ENCODE assay signal across 20 cellular contexts in genomic region chr6:5359413-5359812, GRCh38.
DNase-seq lines count a peak whose midpoint lies in the region; ATAC-seq and TF ChIP-seq lines count a peak whose summit lies in the region.
"Had no signal": no experiment of that assay in that cellular context is flagged by ENCODE, and none has a peak within 500 bp of the region (broad histone marks: within the 10 kb centered on the region; RNA-seq: fewer than 3 reads in every experiment).

No MANE protein-coding gene starts in this region.

- no peaks in the 10 kb centered on the region for H3K27me3 ChIP-seq in A673 (replicated peaks; ENCODE audit: insufficient read depth, low read depth, low read length, poor library complexity)
- H3K27me3 ChIP-seq: transverse colon had no signal

- peaks cover 13% of the 10 kb centered on the region for H3K4me1 ChIP-seq in A673 (ENCODE audit: insufficient read depth, low read length, poor library complexity, severe bottlenecking)
- H3K4me1 ChIP-seq: HAP-1 had no signal

- POLR2A ChIA-PET in A673 (lab: Charles Lee; ENCODE audit: low non-redundant PET) = no interaction called here

- no peak for TF ChIP-seq CTCF in A673 (conservative IDR thresholded peaks at IDR 0.05; ENCODE audit: low read depth, low read length)

- H3K27ac ChIP-seq in A673 (ENCODE audit: low read depth, low read length, poor library complexity, severe bottlenecking) = no peak overlapping the region
- H3K27ac ChIP-seq: epithelial cell of prostate, transverse colon had no signal

- no peaks in the 10 kb centered on the region for H3K36me3 ChIP-seq in A673 (ENCODE audit: insufficient read depth, low read length, poor library complexity, severe bottlenecking)
- H3K36me3 ChIP-seq: HAP-1, transverse colon had no signal

- intact Hi-C loops in A673 (cut with micrococcal nuclease; ENCODE audit: unreplicated experiment) = no loop called here
- intact Hi-C loops in left cardiac atrium (cut with DNase I) = no loop called here

- ATAC-seq in left cardiac atrium = no peak
- ATAC-seq: activated naive CD8-positive, alpha-beta T cell treated with anti-CD3 and anti-CD28 coated beads, Interleukin-2, amount 50 U/mL, for 24 hours; left colon; WTC11 had no signal

- no peak overlapping the region for H3K4me3 ChIP-seq in A673 (ENCODE audit: low read depth, low read length, poor library complexity, severe bottlenecking)
- H3K4me3 ChIP-seq: HAP-1, transverse colon had no signal

- no peaks in the 10 kb centered on the region for H3K9me3 ChIP-seq in A673 (ENCODE audit: low read depth, low read length, poor library complexity, severe bottlenecking)
- H3K9me3 ChIP-seq: HAP-1, transverse colon had no signal

- DNase-seq in A673 (ENCODE audit: low spot score) (peak; percentile 9), DMS79 (lab: John Stamatoyannopoulos, UW) (peak; percentile 63), NCI-H1694 treated with DMSO at 0.1 percent for 48 hours (lab: John Stamatoyannopoulos, UW) (peak; percentile 35), NCI-H774 (lab: John Stamatoyannopoulos, UW) (peak; percentile 16), left cardiac atrium (no peak), AML-193 (lab: John Stamatoyannopoulos, UW) (no peak)
- no peak for DNase-seq in activated CD4-positive, CD25-positive, alpha-beta regulatory T cell (lab: John Stamatoyannopoulos, UW)
- no peak for DNase-seq in stimulated activated CD4-positive, alpha-beta T cell treated with anti-CD3 and anti-CD28 coated beads, Interleukin-12 subunit alpha, Interleukin-12 subunit beta, amount 100 ng/mL, for 4 hours
- DNase-seq: activated CD4-positive, alpha-beta T cell treated with anti-CD3 and anti-CD28 coated beads, Interleukin-2, amount 50 U/mL, for 48 hours; activated effector memory CD4-positive, alpha-beta T cell treated with anti-CD3 and anti-CD28 coated beads, Interleukin-2, amount 50 U/mL, for 16 hours; activated naive CD8-positive, alpha-beta T cell treated with anti-CD3 and anti-CD28 coated beads, Interleukin-2, amount 50 U/mL, for 24 hours; head of caudate nucleus; Karpas-422; left colon; NCI-H526 treated with DMSO at 0.1 percent for 48 hours; OCI-M1; transverse colon had no signal

- CTCF ChIA-PET in A673 (lab: Charles Lee) = no interaction called here

- BruUV-seq in A673 (replicated peaks; lab: Mats Ljungman, UMichigan) = no TSS peak

Comparison
In these comparisons a context has a peak if more than half of its experiments do, and no peak if none do; other contexts are left out.
1. DNase-seq: peak in A673 (single experiment), DMS79 (single experiment), NCI-H1694 treated with DMSO at 0.1 percent for 48 hours (single experiment) and NCI-H774 (single experiment); none in activated CD4-positive, CD25-positive, alpha-beta regulatory T cell (0 of 4), left cardiac atrium (single experiment), stimulated activated CD4-positive, alpha-beta T cell treated with anti-CD3 and anti-CD28 coated beads, Interleukin-12 subunit alpha, Interleukin-12 subunit beta, amount 100 ng/mL, for 4 hours (single experiment) and AML-193 (0 of 2).